23 cellular contexts compared by ENCODE assay signal in the genomic region with DNA sequence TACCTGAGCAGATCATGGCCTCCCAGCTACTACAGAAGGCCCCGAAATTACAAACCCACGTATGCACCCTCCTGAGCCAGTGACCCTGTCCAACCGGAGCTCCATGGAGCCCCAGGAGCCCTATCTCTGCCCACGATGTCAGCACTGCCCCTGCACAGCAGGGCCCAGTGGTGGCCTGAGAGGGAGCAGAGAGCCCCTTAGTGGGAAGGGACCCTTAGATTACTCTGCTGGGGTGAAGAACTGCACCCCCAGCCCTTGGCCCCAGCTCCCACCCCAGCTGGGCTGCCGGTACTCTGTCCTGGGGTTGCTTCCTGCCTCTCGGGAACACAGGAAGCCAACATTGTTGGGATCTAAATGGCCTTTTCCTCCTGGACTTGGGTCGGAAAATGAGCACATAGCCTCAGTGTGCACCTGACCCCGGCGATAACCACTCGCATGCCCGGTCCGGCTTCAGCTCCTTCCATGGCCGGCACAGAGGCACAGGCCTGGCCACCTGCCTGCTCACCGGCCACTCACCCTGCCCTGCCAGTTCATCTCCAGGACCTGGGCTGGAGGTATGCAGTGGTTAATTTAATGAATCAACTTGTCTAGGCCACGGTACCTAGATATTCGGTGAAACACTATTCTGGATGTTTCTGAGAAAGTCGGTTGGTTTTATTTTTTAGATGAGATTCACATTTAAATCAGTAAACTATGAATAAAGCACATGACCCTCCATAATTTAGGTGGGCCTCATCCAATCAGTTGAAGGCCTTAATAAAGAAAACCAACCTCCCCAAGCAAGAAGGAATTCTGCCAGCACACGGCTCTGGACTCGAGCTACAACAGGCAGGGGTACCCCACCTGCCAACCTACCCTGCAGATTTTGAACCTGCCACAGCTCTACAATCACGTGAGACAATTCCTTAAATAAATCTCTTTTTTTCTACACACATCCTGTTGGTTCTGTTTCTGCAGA. TPM values are rescaled to one million over a fixed set of nuclear protein-coding genes. Genes with fewer than 3 reads are reported as not detected.
A peak's percentile ranks its signal among the peaks of the same experiment; 100 is the strongest.
DNase-seq lines count a peak whose midpoint lies in the region; ATAC-seq and TF ChIP-seq lines count a peak whose summit lies in the region.
"Had no signal": no experiment of that assay in that cellular context is flagged by ENCODE, and none has a peak within 500 bp of the region (broad histone marks: within the 10 kb centered on the region; RNA-seq: fewer than 3 reads in every experiment).

No MANE protein-coding gene starts in this region.

- H3K27me3 ChIP-seq in esophagus muscularis mucosa (no peaks in the 10 kb centered on the region), stomach smooth muscle (ENCODE audit: control insufficient read depth in 1 of 2, insufficient read depth in 2 of 2, low read length in 2 of 2) (no peaks in the 10 kb centered on the region), foreskin keratinocyte (peaks cover 26% of the 10 kb centered on the region)
- H3K27me3 ChIP-seq: brain microvascular endothelial cell, colonic mucosa had no signal

- no peak overlapping the region for H3K9ac ChIP-seq in stomach smooth muscle (ENCODE audit: low read length in 2 of 2)

- peaks cover 21% of the 10 kb centered on the region for H3K27me3 Mint-ChIP-seq in neural crest cell (ENCODE audit: low read depth)

- intact Hi-C loops in esophagus muscularis mucosa (cut with DNase I): no loop called here

- no peak for TF ChIP-seq POLR2A in esophagus muscularis mucosa (IDR thresholded peaks at IDR 0.05; ENCODE audit: low read depth)

- H3K4me1 ChIP-seq in esophagus muscularis mucosa (peaks cover 52 to 74% (median 66%) of the 10 kb centered on the region in 4 donors), stomach smooth muscle (ENCODE audit: control insufficient read depth, insufficient read depth, low read length) (peaks cover 44% of the 10 kb centered on the region), foreskin keratinocyte (peaks cover 4% of the 10 kb centered on the region)
- H3K4me1 ChIP-seq: colonic mucosa had no signal

- H3K36me3 Mint-ChIP-seq in neural crest cell (ENCODE audit: low read depth): no peaks in the 10 kb centered on the region

- TF ChIP-seq EP300 in esophagus muscularis mucosa (IDR thresholded peaks at IDR 0.05): no peak

- H3K4me3 Mint-ChIP-seq in neural crest cell: no peak overlapping the region
- H3K4me3 Mint-ChIP-seq: activated naive CD4-positive, alpha-beta T cell treated with anti-CD3 and anti-CD28 coated beads for 36 hours; activated T-helper 1 cell treated with anti-CD3 and anti-CD28 coated beads, Interleukin-12 subunit alpha, Interleukin-12 subunit beta, Interleukin-2, Interleukin-4 antibody, amounts not matched to agents 30 ng/mL and 10 ng/mL and 1 ng/mL, durations not matched to agents 14 hours and 24 hours and 36 hours had no signal

- H3K9me3 Mint-ChIP-seq in neural crest cell: no peaks in the 10 kb centered on the region
- H3K9me3 Mint-ChIP-seq: activated naive CD4-positive, alpha-beta T cell treated with anti-CD3 and anti-CD28 coated beads for 36 hours; activated T-helper 1 cell treated with anti-CD3 and anti-CD28 coated beads, Interleukin-12 subunit alpha, Interleukin-12 subunit beta, Interleukin-2, Interleukin-4 antibody, amounts not matched to agents 30 ng/mL and 10 ng/mL and 1 ng/mL, durations not matched to agents 14 hours and 24 hours and 36 hours had no signal

- DNase-seq in caudate nucleus (lab: John Stamatoyannopoulos, UW) (no peak), esophagus muscularis mucosa (ENCODE audit: extremely low spot score) (no peak), neural crest cell (ENCODE audit: low read depth, low spot score) (no peak), foreskin keratinocyte (no peak)
- no peak for DNase-seq in central memory CD4-positive, alpha-beta T cell
- DNase-seq: activated CD4-positive, alpha-beta T cell treated with anti-CD3 and anti-CD28 coated beads, Interleukin-2, amount 50 U/mL, for 48 hours; activated CD4-positive, CD25-positive, alpha-beta regulatory T cell; activated naive CD4-positive, alpha-beta T cell treated with anti-CD3 and anti-CD28 coated beads for 36 hours; brain microvascular endothelial cell; colonic mucosa; DMS79; GDM1; KG1; NCI-H1417 treated with DMSO at 0.1 percent for 48 hours; NCI-H774; nucleus accumbens; stimulated activated CD4-positive, alpha-beta T cell treated with anti-CD3 and anti-CD28 coated beads, Interleukin-4, amount 100 ng/mL, for 1 hour; T-helper 1 cell had no signal

- peaks cover 13% of the 10 kb centered on the region for H3K4me1 Mint-ChIP-seq in neural crest cell

- H3K9me3 ChIP-seq in esophagus muscularis mucosa (no peaks in the 10 kb centered on the region), stomach smooth muscle (ENCODE audit: control insufficient read depth in 2 of 2, low read length in 2 of 2) (no peaks in the 10 kb centered on the region)
- H3K9me3 ChIP-seq: colonic mucosa had no signal

- H3K36me3 ChIP-seq in esophagus muscularis mucosa (no peaks in the 10 kb centered on the region), stomach smooth muscle (ENCODE audit: control insufficient read depth in 2 of 2, insufficient read depth in 2 of 2, low read length in 2 of 2) (no peaks in the 10 kb centered on the region)
- H3K36me3 ChIP-seq: brain microvascular endothelial cell, colonic mucosa had no signal

- TF ChIP-seq CTCF in esophagus muscularis mucosa (IDR thresholded peaks at IDR 0.05): no peak
- no peak for TF ChIP-seq CTCF in neural crest cell (conservative IDR thresholded peaks at IDR 0.05)
- no peak for TF ChIP-seq CTCF in foreskin keratinocyte (conservative IDR thresholded peaks at IDR 0.05)

- WGBS in esophagus muscularis mucosa: 78% methylated on average over 17 of the region's 20 CpGs

- ATAC-seq in foreskin keratinocyte: no peak
- ATAC-seq in activated CD4-positive, CD25-positive, alpha-beta regulatory T cell treated with anti-CD3 and anti-CD28 coated beads, Interleukin-2, amount 50 U/mL, for 24 hours: no peak
- ATAC-seq: esophagus mucosa had no signal

- peak overlapping the region; percentile 2 for H3K27ac ChIP-seq in caudate nucleus (ENCODE audit: low read depth, low read length)
- peak overlapping the region in 3 of 4 donors; percentile 20 to 45 (median 29) for H3K27ac ChIP-seq in esophagus muscularis mucosa (replicated peaks in 1 of 4)
- H3K27ac ChIP-seq in stomach smooth muscle (ENCODE audit: low read length): peak overlapping the region; percentile 24
- H3K27ac ChIP-seq in foreskin keratinocyte: no peak overlapping the region
- H3K27ac ChIP-seq: brain microvascular endothelial cell, C4-2B, colonic mucosa had no signal

- peak overlapping the region; percentile 19 for H3K27ac Mint-ChIP-seq in neural crest cell (ENCODE audit: unreplicated experiment)
- H3K27ac Mint-ChIP-seq: activated naive CD4-positive, alpha-beta T cell treated with anti-CD3 and anti-CD28 coated beads for 36 hours; activated T-helper 1 cell treated with anti-CD3 and anti-CD28 coated beads, Interleukin-12 subunit alpha, Interleukin-12 subunit beta, Interleukin-2, Interleukin-4 antibody, amounts not matched to agents 30 ng/mL and 10 ng/mL and 1 ng/mL, durations not matched to agents 14 hours and 24 hours and 36 hours had no signal

- H3K4me3 ChIP-seq in esophagus muscularis mucosa (no peak overlapping the region), stomach smooth muscle (ENCODE audit: low read length in 2 of 2) (no peak overlapping the region)
- H3K4me3 ChIP-seq: colonic mucosa had no signal

RNA-seq across cellular contexts. Expression of a gene that starts 19.2 kb away (rescaled TPM):
- 1,000 to 10,000 TPM; 1,001 to 2,170 (median 1,411) TPM for total RNA-seq in esophagus muscularis mucosa
- total RNA-seq in neural crest cell: 11.3 and 14.5 TPM in 2 replicates
- total RNA-seq in foreskin keratinocyte: 1.8 and 4.3 TPM in 2 replicates
- polyA plus RNA-seq in foreskin keratinocyte: 0.69 and 0.78 TPM in 2 replicates

Comparison
In these comparisons a context has a peak if more than half of its experiments do, and no peak if none do; other contexts are left out.
1. RNA of a gene that starts 19.2 kb away (total RNA-seq): 1,001 to 2,170 TPM in esophagus muscularis mucosa; 11.3 to 14.5 TPM in neural crest cell and 1.8 to 4.3 TPM in foreskin keratinocyte; every median in the first group is over 10 times any median in the second.